ENCODE assay signal across 21 cellular contexts in the genomic region with DNA sequence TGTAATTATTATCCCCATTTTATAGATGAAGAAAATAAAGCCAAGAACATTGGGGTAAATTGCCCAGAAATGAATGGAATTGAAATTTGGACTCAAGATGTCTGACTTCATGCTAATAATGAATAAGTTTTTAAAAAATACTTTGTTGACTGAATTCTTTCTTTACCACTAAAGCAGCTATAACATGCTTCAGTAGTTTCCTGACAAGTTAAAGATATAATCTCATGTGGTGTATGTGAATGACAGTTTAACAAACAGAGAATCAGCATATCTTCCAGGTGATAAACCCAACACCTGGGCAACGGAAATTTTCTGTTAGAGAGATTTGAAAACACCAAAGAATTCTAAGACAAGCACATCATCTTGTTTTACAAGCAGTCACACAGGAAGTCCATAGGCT.
"Had no signal": no experiment of that assay in that cellular context is flagged by ENCODE, and none has a peak within 500 bp of the region (broad histone marks: within the 10 kb centered on the region; RNA-seq: fewer than 3 reads in every experiment).

No MANE protein-coding gene starts in this region.

- H3K27ac ChIP-seq: colonic mucosa, esophagus muscularis mucosa, foreskin keratinocyte, lower lobe of right lung, neutrophil, pancreas, right lobe of liver, suprapubic skin, thyroid gland had no signal

- H3K4me3 ChIP-seq: colonic mucosa, esophagus muscularis mucosa, lower lobe of right lung, pancreas, right lobe of liver, suprapubic skin, thyroid gland had no signal

- H3K4me1 ChIP-seq: colonic mucosa, esophagus muscularis mucosa, foreskin keratinocyte, lower lobe of right lung, pancreas, right lobe of liver, suprapubic skin, thyroid gland had no signal

- H3K36me3 ChIP-seq: colonic mucosa, esophagus muscularis mucosa, lower lobe of right lung, neutrophil, pancreas, right lobe of liver, suprapubic skin, thyroid gland had no signal

- H3K27me3 ChIP-seq: colonic mucosa, esophagus muscularis mucosa, neutrophil, pancreas, right lobe of liver, suprapubic skin, thyroid gland had no signal

- DNase-seq: colonic mucosa; effector CD8-positive, alpha-beta T cell; endodermal cell; foreskin keratinocyte; glutamatergic neuron; hypothalamus; immature natural killer cell; islet precursor cell; left ventricle myocardium superior; lower lobe of right lung; natural killer cell; pancreas; right lobe of liver; small intestine; stimulated activated CD4-positive, alpha-beta T cell treated with anti-CD3 and anti-CD28 coated beads, Interleukin-15, amount 100 ng/mL, for 24 hours; stimulated activated CD4-positive, alpha-beta T cell treated with anti-CD3 and anti-CD28 coated beads, Interleukin-2, amount 100 ng/mL, for 48 hours; stimulated activated naive B cell treated with anti-CD40 and anti-IgM and Interleukin-4, amounts not matched to agents 10 μg/mL and 1 μg/mL and 100 μg/mL, for 72 hours; thyroid gland had no signal

- H3K9me3 ChIP-seq: colonic mucosa, esophagus muscularis mucosa, lower lobe of right lung, neutrophil, pancreas, right lobe of liver, suprapubic skin, thyroid gland had no signal
